Comparison of ENCODE assay signal across 21 cellular contexts in genomic region chr1:220701974-220702373, GRCh38. TPM values are rescaled to one million over a fixed set of nuclear protein-coding genes. Genes with fewer than 3 reads are reported as not detected.
A peak's percentile ranks its signal among the peaks of the same experiment; 100 is the strongest.
DNase-seq lines count a peak whose midpoint lies in the region; ATAC-seq and TF ChIP-seq lines count a peak whose summit lies in the region.
"Had no signal": no experiment of that assay in that cellular context is flagged by ENCODE, and none has a peak within 500 bp of the region (broad histone marks: within the 10 kb centered on the region; RNA-seq: fewer than 3 reads in every experiment).

No MANE protein-coding gene starts in this region.

- H3K36me3 Mint-ChIP-seq in osteocyte (ENCODE audit: unreplicated experiment) = peaks cover 2% of the 10 kb centered on the region

- DNase-seq in activated CD8-positive, alpha-beta memory T cell treated with anti-CD3 and anti-CD28 coated beads, Interleukin-2, amount 50 U/mL, for 48 hours = peak; percentile 13
- DNase-seq in activated CD8-positive, alpha-beta memory T cell treated with anti-CD3 and anti-CD28 coated beads, Interleukin-2, amount 50 U/mL, for 4 hours = no peak
- DNase-seq in NOMO-1 (lab: John Stamatoyannopoulos, UW; ENCODE audit: unreplicated experiment in 2 of 2) (peak; percentile 33 to 75), osteocyte (ENCODE audit: extremely low spot score, unreplicated experiment) (peak; percentile 40), retina (no peak)
- DNase-seq: activated CD4-positive, CD25-positive, alpha-beta regulatory T cell; caudate nucleus; MG63; NCI-H1930; NCI-H510A treated with DMSO at 0.1 percent for 48 hours; PC-3; stimulated activated CD4-positive, alpha-beta T cell treated with anti-CD3 and anti-CD28 coated beads, Interleukin-15, amount 100 ng/mL, for 24 hours; stimulated activated naive CD4-positive, alpha-beta T cell; transverse colon had no signal

- no peak overlapping the region for H3K4me3 Mint-ChIP-seq in osteocyte (ENCODE audit: unreplicated experiment)
- H3K4me3 Mint-ChIP-seq: T-helper 2 cell treated with Interferon-gamma antibody and Interleukin-4, amounts not matched to agents 5 μg/mL and 100 μg/mL, for 36 hours had no signal

- H3K9me3 Mint-ChIP-seq in osteocyte (ENCODE audit: unreplicated experiment) = no peaks in the 10 kb centered on the region
- H3K9me3 Mint-ChIP-seq: T-helper 2 cell treated with Interferon-gamma antibody and Interleukin-4, amounts not matched to agents 5 μg/mL and 100 μg/mL, for 36 hours had no signal

- ATAC-seq in HG02642 (IDR thresholded peaks at IDR 0.05; ENCODE audit: poor library complexity, unreplicated experiment) = peak; percentile 40
- ATAC-seq in HG03039 (IDR thresholded peaks at IDR 0.05; ENCODE audit: unreplicated experiment) = no peak
- no peak for ATAC-seq in GM19452 (IDR thresholded peaks at IDR 0.05; ENCODE audit: unreplicated experiment)
- ATAC-seq: gastroesophageal sphincter, HCT116, HepG2, PC-3 had no signal

- H3K4me1 Mint-ChIP-seq in osteocyte (ENCODE audit: unreplicated experiment) = peaks cover 9% of the 10 kb centered on the region

- peaks cover 6% of the 10 kb centered on the region for H3K27me3 Mint-ChIP-seq in osteocyte (ENCODE audit: unreplicated experiment)

- H3K27ac Mint-ChIP-seq in osteocyte (ENCODE audit: unreplicated experiment) = no peak overlapping the region
- H3K27ac Mint-ChIP-seq: T-helper 2 cell treated with Interferon-gamma antibody and Interleukin-4, amounts not matched to agents 5 μg/mL and 100 μg/mL, for 36 hours had no signal

- TF ChIP-seq CTCF in osteocyte (IDR thresholded peaks at IDR 0.05) = no peak

RNA-seq across cellular contexts. Expression of gene C1orf115, which starts 11.8 kb away (rescaled TPM):
- 5.6 and 5.9 TPM in 2 replicates for total RNA-seq in osteocyte

RNA-seq across cellular contexts. Expression of gene MTARC2, which starts 46.1 kb away (rescaled TPM):
- 25.6 and 27.9 TPM in 2 replicates for total RNA-seq in osteocyte

Comparison
In these comparisons a context has a peak if more than half of its experiments do, and no peak if none do; other contexts are left out.
1. DNase-seq: peak in activated CD8-positive, alpha-beta memory T cell treated with anti-CD3 and anti-CD28 coated beads, Interleukin-2, amount 50 U/mL, for 48 hours (single experiment), NOMO-1 (2 of 2) and osteocyte (single experiment); none in activated CD8-positive, alpha-beta memory T cell treated with anti-CD3 and anti-CD28 coated beads, Interleukin-2, amount 50 U/mL, for 4 hours (single experiment) and retina (single experiment).